In the genomic region with DNA sequence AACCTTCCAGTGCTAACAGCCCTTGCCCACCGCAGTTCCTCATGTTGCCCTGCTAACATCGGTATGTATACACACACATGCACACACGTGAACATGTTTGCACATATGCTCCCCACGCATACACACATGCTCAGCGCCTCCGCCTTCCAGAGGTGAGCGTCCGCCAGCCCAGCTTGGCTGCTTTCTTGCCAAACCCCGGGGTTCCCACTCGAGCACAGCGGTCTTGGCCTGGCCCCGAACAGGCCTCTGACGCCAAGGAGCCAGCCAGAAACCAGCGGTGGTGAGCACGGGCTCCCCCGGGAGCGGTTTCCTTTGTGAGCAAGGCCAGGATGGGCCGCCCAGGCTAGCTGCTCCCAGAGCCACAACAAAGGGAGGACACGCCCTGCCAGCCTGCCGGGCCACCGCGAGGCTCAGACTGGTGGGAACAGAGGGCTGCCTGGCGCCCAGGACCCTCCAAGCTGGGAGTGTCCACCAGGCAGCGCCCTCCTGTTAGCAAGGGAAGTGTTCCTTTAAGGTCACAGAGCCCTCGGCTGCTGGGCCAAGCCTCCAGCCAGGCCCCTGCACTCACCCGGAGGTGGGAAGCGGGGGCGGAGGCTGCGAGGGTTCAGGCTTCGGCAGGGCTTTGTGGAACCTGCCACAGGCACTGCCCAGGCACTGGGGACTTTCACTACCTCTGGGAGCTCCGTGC, we compare ENCODE assay signal across 8 cellular contexts.
A peak's percentile ranks its signal among the peaks of the same experiment; 100 is the strongest.
DNase-seq lines count a peak whose midpoint lies in the region; ATAC-seq and TF ChIP-seq lines count a peak whose summit lies in the region.

No MANE protein-coding gene starts in this region.

- H3K4me1 ChIP-seq in right atrium auricular region = peaks cover 0 to 21% of the 10 kb centered on the region in 2 donors
- peaks cover 7 to 19% (median 8%) of the 10 kb centered on the region in 3 donors for H3K4me1 ChIP-seq in skeletal muscle tissue (ENCODE audit: control insufficient read depth in 3 of 3, insufficient read depth in 3 of 3, low read length in 3 of 3)

- no peak overlapping the region for H3K9ac ChIP-seq in skeletal muscle tissue (ENCODE audit: low read depth in 1 of 3, low read length in 3 of 3)

- H3K27ac ChIP-seq in VCaP (peak overlapping the region; percentile 61), right atrium auricular region (peak overlapping the region; percentile 58 to 81), skeletal muscle tissue (ENCODE audit: low read depth, low read length) (peak overlapping the region; percentile 57)

- ATAC-seq in GM18498 (IDR thresholded peaks at IDR 0.05; ENCODE audit: unreplicated experiment) = no peak
- ATAC-seq in GM18858 (IDR thresholded peaks at IDR 0.05; ENCODE audit: unreplicated experiment) = no peak

- H3K9me3 ChIP-seq in right atrium auricular region = peaks cover 0 to 5% of the 10 kb centered on the region in 2 donors
- no peaks in the 10 kb centered on the region for H3K9me3 ChIP-seq in skeletal muscle tissue (ENCODE audit: control insufficient read depth in 3 of 3, low read length in 3 of 3)

- no peaks in the 10 kb centered on the region for H3K27me3 ChIP-seq in right atrium auricular region
- peaks cover 6 to 29% (median 24%) of the 10 kb centered on the region in 3 donors for H3K27me3 ChIP-seq in skeletal muscle tissue (ENCODE audit: control insufficient read depth in 3 of 3, insufficient read depth in 3 of 3, low read length in 3 of 3)

- no peak for TF ChIP-seq CTCF in VCaP (conservative IDR thresholded peaks at IDR 0.05)
- peak in 1 of 2 donors; percentile 38 for TF ChIP-seq CTCF in right atrium auricular region (IDR thresholded peaks at IDR 0.05)

- no peak overlapping the region for H3K4me3 ChIP-seq in right atrium auricular region
- peak overlapping the region in 2 of 3 donors; percentile 26 to 41 for H3K4me3 ChIP-seq in skeletal muscle tissue (ENCODE audit: low read length in 3 of 3)

- H3K36me3 ChIP-seq in right atrium auricular region = no peaks in the 10 kb centered on the region
- no peaks in the 10 kb centered on the region for H3K36me3 ChIP-seq in skeletal muscle tissue (ENCODE audit: control insufficient read depth in 3 of 3, insufficient read depth in 3 of 3, low read length in 3 of 3)

- DNase-seq in HT1080 (ENCODE audit: low read depth) (peak; percentile 22), right atrium auricular region (ENCODE audit: low spot score) (peak; percentile 82), mucosa of gallbladder (ENCODE audit: low spot score) (no peak), HuH-7.5 (ENCODE audit: low spot score) (no peak)

Comparison
In these comparisons a context has a peak if more than half of its experiments do, and no peak if none do; other contexts are left out.
1. DNase-seq: peak in HT1080 (single experiment) and right atrium auricular region (single experiment); none in mucosa of gallbladder (single experiment) and HuH-7.5 (single experiment).
2. H3K4me3 ChIP-seq: peak in skeletal muscle tissue (2 of 3); none in right atrium auricular region (0 of 2).
3. Peak in every context shown above with its lines, with median percentiles within 50 percentile points of each other: H3K27ac ChIP-seq.